In genomic region chr9:35385042-35385441, GRCh38 we compare ENCODE assay signal across 15 cellular contexts.
DNase-seq lines count a peak whose midpoint lies in the region; ATAC-seq and TF ChIP-seq lines count a peak whose summit lies in the region.
"Had no signal": no experiment of that assay in that cellular context is flagged by ENCODE, and none has a peak within 500 bp of the region (broad histone marks: within the 10 kb centered on the region; RNA-seq: fewer than 3 reads in every experiment).

No MANE protein-coding gene starts in this region.

- H3K27me3 ChIP-seq in foreskin keratinocyte, result no peaks in the 10 kb centered on the region
- H3K27me3 ChIP-seq: thyroid gland had no signal

- H3K27ac Mint-ChIP-seq in WTC11, result peak overlapping the region; percentile 65; the same call in 1 of the 2 replicates
- H3K27ac Mint-ChIP-seq: naive B cell had no signal

- no peak overlapping the region for H3K27ac ChIP-seq in foreskin keratinocyte
- H3K27ac ChIP-seq: thyroid gland had no signal

- no peak overlapping the region for H3K4me3 ChIP-seq in lower leg skin (ENCODE audit: low read depth, poor library complexity, severe bottlenecking)
- H3K4me3 ChIP-seq: thyroid gland had no signal

- 58 to 62% methylated on average over 2 of the region's 2 CpGs for WGBS in lower leg skin, 2 donors

- intact Hi-C loops in lower leg skin (cut with DNase I; ENCODE audit: low total_unique reads), result no loop called here

- TF ChIP-seq CTCF in WTC11 (IDR thresholded peaks at IDR 0.05), result no peak
- TF ChIP-seq CTCF in foreskin keratinocyte (conservative IDR thresholded peaks at IDR 0.05), result peak; percentile 46
- no peak for TF ChIP-seq CTCF in lower leg skin (IDR thresholded peaks at IDR 0.05)

- peaks cover 12% of the 10 kb centered on the region for H3K36me3 Mint-ChIP-seq in WTC11
- H3K36me3 Mint-ChIP-seq: naive B cell had no signal

- H3K4me3 Mint-ChIP-seq in WTC11, result no peak overlapping the region

- H3K4me1 Mint-ChIP-seq in WTC11, result peaks cover 4% of the 10 kb centered on the region
- H3K4me1 Mint-ChIP-seq: naive B cell had no signal

- DNase-seq in G401 (ENCODE audit: low spot score) (peak; percentile 18), WTC11 (ENCODE audit: low spot score) (no peak), foreskin keratinocyte (peak in 1 of 2 donors; percentile 21), pulmonary artery endothelial cell (ENCODE audit: low read depth, low spot score) (peak; percentile 26), NOMO-1 (lab: John Stamatoyannopoulos, UW; ENCODE audit: unreplicated experiment in 2 of 2) (no peak), lower leg skin (ENCODE audit: low spot score in 2 of 2) (no peak)
- DNase-seq: activated effector memory CD4-positive, alpha-beta T cell treated with Interleukin-2 at 50 U/mL for 16 hours; DMS79; erythroblast; naive B cell; NCI-H82; stimulated activated CD4-positive, alpha-beta T cell treated with anti-CD3 and anti-CD28 coated beads, Interleukin-2, amount 100 ng/mL, for 48 hours; thyroid gland had no signal

- POLR2A ChIA-PET in WTC11 (lab: Charles Lee), result no interaction called here

- ATAC-seq in WTC11, result peak; percentile 47; the same call in 1 of the 2 replicates
- no peak for ATAC-seq in foreskin keratinocyte
- no peak for ATAC-seq in HG03025 (IDR thresholded peaks at IDR 0.05; ENCODE audit: low FRiP score, unreplicated experiment)
- no peak for ATAC-seq in GM18861 (IDR thresholded peaks at IDR 0.05; ENCODE audit: unreplicated experiment)

- H3K9me3 Mint-ChIP-seq in WTC11, result no peaks in the 10 kb centered on the region
- H3K9me3 Mint-ChIP-seq: naive B cell had no signal

- in situ Hi-C loops in G401 (cut with HindIII; ENCODE audit: low sequenced_read_pairs), result no loop called here

- no peaks in the 10 kb centered on the region for H3K4me1 ChIP-seq in foreskin keratinocyte
- H3K4me1 ChIP-seq: thyroid gland had no signal

- no peak for TF ChIP-seq POLR2A in lower leg skin (IDR thresholded peaks at IDR 0.05)

- CTCF ChIA-PET in WTC11 (lab: Charles Lee), result interaction anchor here (0.7 to 1.9 kb wide), 9 partner anchors 16 to 292 kb away, joined by 3 to 8 read pairs (median 4); partner anchors contain the start of gene ATOSB

- no peaks in the 10 kb centered on the region for H3K27me3 Mint-ChIP-seq in WTC11 (ENCODE audit: low read depth)

TF ChIP-seq in WTC11, 78 proteins besides CTCF, POLR2A, EP300 and RAD21 (continues in another document):
- TF ChIP-seq E2F4 (CRISPR knock-in tag; IDR thresholded peaks at IDR 0.05; ENCODE audit: borderline replicate concordance, low read depth), result no peak
- TF ChIP-seq ZNF317 (CRISPR knock-in tag; IDR thresholded peaks at IDR 0.05; ENCODE audit: borderline replicate concordance, low read depth), result no peak
- no peak for TF ChIP-seq ATF6 (CRISPR knock-in tag; IDR thresholded peaks at IDR 0.05)
- no peak for TF ChIP-seq JAZF1 (CRISPR knock-in tag; IDR thresholded peaks at IDR 0.05)
- no peak for TF ChIP-seq NFATC4 (CRISPR knock-in tag; IDR thresholded peaks at IDR 0.05)
- no peak for TF ChIP-seq TCF7 (CRISPR knock-in tag; IDR thresholded peaks at IDR 0.05; ENCODE audit: low read depth)
- TF ChIP-seq USF1 (CRISPR knock-in tag; IDR thresholded peaks at IDR 0.05), result no peak
- TF ChIP-seq OVOL2 (CRISPR knock-in tag; IDR thresholded peaks at IDR 0.05; ENCODE audit: borderline replicate concordance), result no peak
- no peak for TF ChIP-seq PRRX2 (CRISPR knock-in tag; IDR thresholded peaks at IDR 0.05)
- no peak for TF ChIP-seq IRF2 (CRISPR knock-in tag; IDR thresholded peaks at IDR 0.05; ENCODE audit: borderline replicate concordance, low read depth)
- no peak for TF ChIP-seq ARID4B (CRISPR knock-in tag; IDR thresholded peaks at IDR 0.05; ENCODE audit: borderline replicate concordance)
- no peak for TF ChIP-seq ATF1 (CRISPR knock-in tag; IDR thresholded peaks at IDR 0.05)
- TF ChIP-seq ATF3 (CRISPR knock-in tag; conservative IDR thresholded peaks at IDR 0.05), result no peak
- no peak for TF ChIP-seq ZNF671 (CRISPR knock-in tag; IDR thresholded peaks at IDR 0.05)

Comparison
In these comparisons a context has a peak if more than half of its experiments do, and no peak if none do; other contexts are left out.
1. DNase-seq: peak in G401 (single experiment) and pulmonary artery endothelial cell (single experiment); none in WTC11 (single experiment), NOMO-1 (0 of 2) and lower leg skin (0 of 2).